8 cellular contexts compared by ENCODE assay signal in the genomic region with DNA sequence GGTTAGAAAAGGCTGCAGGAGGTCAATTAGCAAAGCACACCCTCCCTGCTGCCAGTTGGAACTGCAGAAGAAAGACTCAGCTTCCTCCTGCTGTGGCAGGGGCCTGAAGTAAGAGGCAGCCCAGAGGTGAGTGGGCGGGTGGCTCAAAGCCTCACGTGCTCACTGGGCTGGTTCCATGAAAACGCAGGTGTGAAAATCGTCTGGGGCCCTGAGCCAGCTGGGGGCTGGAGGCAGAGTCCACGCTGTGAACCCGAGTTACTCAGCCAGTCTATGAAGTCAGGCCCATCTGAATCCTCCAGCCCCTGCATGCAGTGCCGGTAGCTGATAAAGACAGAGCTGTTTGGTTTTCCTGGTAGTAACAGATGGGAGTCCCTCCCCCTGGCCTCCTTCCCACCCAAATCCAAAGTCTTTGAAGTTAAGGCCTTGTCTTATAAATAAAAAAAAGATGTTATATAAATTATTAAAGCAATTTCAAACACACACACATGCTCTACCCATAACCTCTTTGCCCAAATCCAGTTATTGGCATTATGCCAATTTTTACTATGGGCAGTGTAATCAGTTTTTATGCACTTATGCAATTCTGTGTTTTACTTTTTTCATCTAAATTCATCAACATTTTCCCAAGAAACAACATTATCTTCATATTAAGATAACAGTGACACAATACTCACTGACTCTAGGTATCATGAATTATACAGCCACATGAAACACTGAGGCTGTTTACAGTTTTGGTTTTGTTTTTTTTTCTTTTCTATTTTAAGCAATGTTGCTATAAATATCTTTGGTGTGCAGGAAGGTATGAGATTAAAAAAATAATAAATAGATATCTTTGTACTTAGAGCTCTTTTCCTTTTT. TPM values are rescaled to one million over a fixed set of nuclear protein-coding genes. Genes with fewer than 3 reads are reported as not detected.
DNase-seq lines count a peak whose midpoint lies in the region; ATAC-seq, FAIRE-seq and TF ChIP-seq lines count a peak whose summit lies in the region.

No MANE protein-coding gene starts in this region.

- no peak for DNase-seq in GM18507 (ENCODE audit: extremely low spot score, insufficient read length, low read depth)
- DNase-seq in NCI-H146 (lab: John Stamatoyannopoulos, UW): peak; percentile 84
- peak; percentile 90 for DNase-seq in activated CD4-positive, alpha-beta T cell treated with anti-CD3 and anti-CD28 coated beads for 36 hours
- no peak for DNase-seq in coronary artery (ENCODE audit: low spot score)
- DNase-seq in mucosa of descending colon: peak; percentile 75 to 90 (median 83)
- DNase-seq in substantia nigra (lab: John Stamatoyannopoulos, UW): peak in 5 of 49 donors; percentile 14 to 58 (median 31)
- DNase-seq in NCI-H748 treated with DMSO at 0.1 percent for 48 hours (lab: John Stamatoyannopoulos, UW): no peak

- TF ChIP-seq CTCF in coronary artery (IDR thresholded peaks at IDR 0.05) (no peak), mucosa of descending colon (IDR thresholded peaks at IDR 0.05) (no peak)

- peaks cover 73% of the 10 kb centered on the region for H3K4me1 Mint-ChIP-seq in activated CD4-positive, alpha-beta T cell treated with anti-CD3 and anti-CD28 coated beads for 36 hours

- CTCF ChIA-PET in activated CD4-positive, alpha-beta T cell treated with anti-CD3 and anti-CD28 coated beads for 36 hours (lab: Charles Lee): interaction anchor here (0.6 to 3.3 kb wide), 16 partner anchors 10 to 52 kb away, joined by 3 to 20 read pairs (median 4); a partner anchor contains a TSS

- H3K36me3 ChIP-seq in mucosa of descending colon (ENCODE audit: low read depth): no peaks in the 10 kb centered on the region

- no peaks in the 10 kb centered on the region for H3K9me3 ChIP-seq in mucosa of descending colon

- intact Hi-C loops in activated CD4-positive, alpha-beta T cell treated with anti-CD3 and anti-CD28 coated beads for 36 hours (cut with DNase I, micrococcal nuclease): loop anchor here (1.0 to 2.0 kb wide), 4 partner anchors 12 to 17 kb away; a partner anchor contains a TSS
- intact Hi-C loops in mucosa of descending colon (cut with DNase I, micrococcal nuclease): no loop called here

- peaks cover 5% of the 10 kb centered on the region for H3K36me3 Mint-ChIP-seq in activated CD4-positive, alpha-beta T cell treated with anti-CD3 and anti-CD28 coated beads for 36 hours (ENCODE audit: low read depth)

- H3K4me3 Mint-ChIP-seq in activated CD4-positive, alpha-beta T cell treated with anti-CD3 and anti-CD28 coated beads for 36 hours: peak overlapping the region; percentile 12

- H3K9me3 Mint-ChIP-seq in activated CD4-positive, alpha-beta T cell treated with anti-CD3 and anti-CD28 coated beads for 36 hours (ENCODE audit: low read depth): no peaks in the 10 kb centered on the region

- H3K27ac ChIP-seq in coronary artery: peak overlapping the region; percentile 60 to 72
- H3K27ac ChIP-seq in substantia nigra (ENCODE audit: low read depth, low read length, poor library complexity, severe bottlenecking): peak overlapping the region; percentile 24

- ATAC-seq in HG02610 (IDR thresholded peaks at IDR 0.05; ENCODE audit: unreplicated experiment) (peak; percentile 51), mucosa of descending colon (peak; percentile 89)
- peak; percentile 80 for ATAC-seq in activated CD4-positive, alpha-beta T cell treated with anti-CD3 and anti-CD28 coated beads for 36 hours

- POLR2A ChIA-PET in activated CD4-positive, alpha-beta T cell treated with anti-CD3 and anti-CD28 coated beads for 36 hours (lab: Charles Lee): interaction anchor here (0.7 to 3.7 kb wide), 6 partner anchors 9 to 636 kb away, joined by 3 to 22 read pairs (median 5); partner anchors contain the start of gene PSEN1

- peak; percentile 92 for FAIRE-seq in GM18507 (lab: Jason Lieb, UNC)

- H3K4me3 ChIP-seq in coronary artery (peak overlapping the region; percentile 31), mucosa of descending colon (no peak overlapping the region)

- H3K27me3 Mint-ChIP-seq in activated CD4-positive, alpha-beta T cell treated with anti-CD3 and anti-CD28 coated beads for 36 hours: no peaks in the 10 kb centered on the region

- H3K27ac Mint-ChIP-seq in activated CD4-positive, alpha-beta T cell treated with anti-CD3 and anti-CD28 coated beads for 36 hours: peak overlapping the region; percentile 89

- peaks cover 68% of the 10 kb centered on the region for H3K4me1 ChIP-seq in mucosa of descending colon (ENCODE audit: low read depth)

RNA-seq across cellular contexts. Expression of gene PNMA1, which starts 57.9 kb away (rescaled TPM):
- 10 to 100 TPM; 23.2 to 28.8 TPM for total RNA-seq in activated CD4-positive, alpha-beta T cell treated with anti-CD3 and anti-CD28 coated beads for 36 hours
- total RNA-seq in mucosa of descending colon: 10 to 100 TPM; 11.7 to 70.7 (median 15.5) TPM

Comparison
In these comparisons a context has a peak if more than half of its experiments do, and no peak if none do; other contexts are left out.
1. DNase-seq: peak in NCI-H146 (single experiment), activated CD4-positive, alpha-beta T cell treated with anti-CD3 and anti-CD28 coated beads for 36 hours (single experiment) and mucosa of descending colon (3 of 3); none in GM18507 (single experiment), coronary artery (single experiment) and NCI-H748 treated with DMSO at 0.1 percent for 48 hours (single experiment).
2. intact Hi-C loops: an anchor here in activated CD4-positive, alpha-beta T cell treated with anti-CD3 and anti-CD28 coated beads for 36 hours (1.0 to 2.0 kb wide); none called in mucosa of descending colon.
3. Peak in every context shown above with its lines, with median percentiles within 50 percentile points of each other: ATAC-seq.